8 cellular contexts compared by ENCODE assay signal in genomic region chr5:178130576-178131445, GRCh38. TPM values are rescaled to one million over a fixed set of nuclear protein-coding genes. Genes with fewer than 3 reads are reported as not detected.
DNase-seq lines count a peak whose midpoint lies in the region; ATAC-seq, FAIRE-seq and TF ChIP-seq lines count a peak whose summit lies in the region.

A gene with protein sequence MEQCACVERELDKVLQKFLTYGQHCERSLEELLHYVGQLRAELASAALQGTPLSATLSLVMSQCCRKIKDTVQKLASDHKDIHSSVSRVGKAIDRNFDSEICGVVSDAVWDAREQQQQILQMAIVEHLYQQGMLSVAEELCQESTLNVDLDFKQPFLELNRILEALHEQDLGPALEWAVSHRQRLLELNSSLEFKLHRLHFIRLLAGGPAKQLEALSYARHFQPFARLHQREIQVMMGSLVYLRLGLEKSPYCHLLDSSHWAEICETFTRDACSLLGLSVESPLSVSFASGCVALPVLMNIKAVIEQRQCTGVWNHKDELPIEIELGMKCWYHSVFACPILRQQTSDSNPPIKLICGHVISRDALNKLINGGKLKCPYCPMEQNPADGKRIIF (plus strand): TSS chr5:178131014. CDS start chr5:178138120, 7,106 bp downstream.

- peak; percentile 86 for ATAC-seq in HG02852 (IDR thresholded peaks at IDR 0.05; ENCODE audit: unreplicated experiment)

- TF ChIP-seq CTCF in astrocyte of the cerebellum (IDR thresholded peaks at IDR 0.05; ENCODE audit: low read depth, low read length, missing control alignments) = no peak

- in situ Hi-C loops in astrocyte of the cerebellum (cut with HindIII; ENCODE audit: low sequenced_read_pairs) = no loop called here

- FAIRE-seq in GM18507 (lab: Jason Lieb, UNC) = peak; percentile 60

- DNase-seq in GM18507 (ENCODE audit: extremely low spot score, insufficient read length, low read depth) (peak; percentile 78), NCI-H1694 treated with DMSO at 0.1 percent for 48 hours (lab: John Stamatoyannopoulos, UW) (peak; percentile 42), T1000 (lab: John Stamatoyannopoulos, UW) (peak; percentile 64), astrocyte of the cerebellum (ENCODE audit: low read depth) (no peak), hepatic stellate cell (ENCODE audit: low spot score) (peak; percentile 88), renal cortical epithelial cell (ENCODE audit: low read depth) (peak; percentile 29), Kasumi-1 (lab: John Stamatoyannopoulos, UW) (no peak)

- peak within 1 kb of the TSS; percentile 67 for H3K4me3 ChIP-seq in astrocyte of the cerebellum (ENCODE audit: low read depth, low read length)

RNA-seq across cellular contexts. Expression of the gene that starts here (rescaled TPM):
- total RNA-seq in renal cortical epithelial cell = 30.9 and 34.1 TPM in 2 replicates

Comparison
In these comparisons a context has a peak if more than half of its experiments do, and no peak if none do; other contexts are left out.
1. DNase-seq: peak in GM18507 (single experiment), NCI-H1694 treated with DMSO at 0.1 percent for 48 hours (single experiment), T1000 (single experiment), hepatic stellate cell (single experiment) and renal cortical epithelial cell (single experiment); none in astrocyte of the cerebellum (single experiment) and Kasumi-1 (0 of 2).